Comparison of ENCODE assay signal across 11 cellular contexts in genomic region chr7:100087055-100087750, GRCh38. TPM values are rescaled to one million over a fixed set of nuclear protein-coding genes. Genes with fewer than 3 reads are reported as not detected.
DNase-seq lines count a peak whose midpoint lies in the region; ATAC-seq and TF ChIP-seq lines count a peak whose summit lies in the region.
"Had no signal": no experiment of that assay in that cellular context is flagged by ENCODE, and none has a peak within 500 bp of the region (broad histone marks: within the 10 kb centered on the region; RNA-seq: fewer than 3 reads in every experiment).

No MANE protein-coding gene starts in this region.

- POLR2A ChIA-PET in AG04450 (lab: Yijun Ruan, JAX) = interaction anchor here (0.6 to 5.2 kb wide), 5 partner anchors 8 to 342 kb away, joined by 3 to 67 read pairs (median 4); partner anchors contain the start of genes AP4M1 and MCM7

- peak overlapping the region; percentile 97 for H3K27ac ChIP-seq in AG04450 (ENCODE audit: low read depth, low read length)

- H3K4me3 ChIP-seq in AG04450 (ENCODE audit: low read depth, low read length) (no peak overlapping the region), astrocyte of the spinal cord (ENCODE audit: low read depth, low read length) (no peak overlapping the region)
- H3K4me3 ChIP-seq: mucosa of descending colon, tibial artery had no signal

- H3K27me3 ChIP-seq in AG04450 (ENCODE audit: control insufficient read depth, insufficient read depth, low read length) = no peaks in the 10 kb centered on the region
- H3K27me3 ChIP-seq: tibial artery had no signal

- intact Hi-C loops in posterior vena cava (cut with DNase I) = no loop called here

- H3K27ac Mint-ChIP-seq in mesothelial cell of epicardium = peak overlapping the region; percentile 76

- CTCF ChIA-PET in AG04450 (lab: Charles Lee) = no interaction called here

- no peaks in the 10 kb centered on the region for H3K27me3 Mint-ChIP-seq in mesothelial cell of epicardium (ENCODE audit: low read depth)

- no peaks in the 10 kb centered on the region for H3K9me3 Mint-ChIP-seq in mesothelial cell of epicardium

- DNase-seq in AG04450 (ENCODE audit: low read depth, low spot score) = peak; percentile 98
- DNase-seq in HT1080 (ENCODE audit: low read depth) = peak; percentile 97
- DNase-seq in astrocyte of the spinal cord (ENCODE audit: low read depth, low spot score) = peak; percentile 92
- no peak for DNase-seq in mesothelial cell of epicardium (ENCODE audit: low spot score in 2 of 2, unreplicated experiment in 2 of 2)
- DNase-seq in posterior vena cava (ENCODE audit: low spot score) = no peak
- no peak for DNase-seq in GM13977 (ENCODE audit: low spot score)
- no peak for DNase-seq in activated CD4-positive, CD25-positive, alpha-beta regulatory T cell treated with anti-CD3 and anti-CD28 coated beads, Interleukin-2, amount 50 U/mL, for 72 hours
- DNase-seq: mucosa of descending colon, NCI-H510A treated with DMSO at 0.1 percent for 48 hours, tibial artery had no signal

- peaks cover 25% of the 10 kb centered on the region for H3K4me1 Mint-ChIP-seq in mesothelial cell of epicardium

- peaks cover 20% of the 10 kb centered on the region for H3K36me3 Mint-ChIP-seq in mesothelial cell of epicardium

- ATAC-seq in GM19463 (IDR thresholded peaks at IDR 0.05; ENCODE audit: unreplicated experiment) = no peak
- ATAC-seq: mucosa of descending colon had no signal

- in situ Hi-C loops in astrocyte of the spinal cord (cut with HindIII; ENCODE audit: low sequenced_read_pairs) (no loop called here), GM13977 (cut with MboI; ENCODE audit: low pct_unique_long_range_greater_than_20kb, low sequenced_read_pairs, unreplicated experiment) (no loop called here)

- no peaks in the 10 kb centered on the region; the same call in 1 of the 2 replicates for H3K9me3 ChIP-seq in AG04450 (ENCODE audit: control insufficient read depth, insufficient read depth, low read length)
- H3K9me3 ChIP-seq: mucosa of descending colon, tibial artery had no signal

- peak overlapping the region; percentile 92 for H3K4me3 Mint-ChIP-seq in mesothelial cell of epicardium

- no peak for TF ChIP-seq CTCF in AG04450 (IDR thresholded peaks at IDR 0.05; ENCODE audit: low read depth, low read length)
- no peak for TF ChIP-seq CTCF in astrocyte of the spinal cord (IDR thresholded peaks at IDR 0.05; ENCODE audit: low read depth, low read length)
- TF ChIP-seq CTCF in mesothelial cell of epicardium (IDR thresholded peaks at IDR 0.05; ENCODE audit: unreplicated experiment) = no peak
- TF ChIP-seq CTCF in GM13977 (IDR thresholded peaks at IDR 0.05; ENCODE audit: extremely low read depth, insufficient read depth, missing control alignments) = no peak

RNA-seq across cellular contexts. Expression of gene COPS6, which starts 1.6 kb away (rescaled TPM):
- polyA plus RNA-seq in AG04450 (2011; rRNA removed) = 265 and 308 TPM in 2 replicates
- polyA minus RNA-seq in AG04450 (2011; rRNA and poly(A)+ RNA removed) = 231 and 316 TPM in 2 replicates
- 93.6 and 155 TPM in 2 replicates for total RNA-seq in HT1080 (2014; rRNA removed; shearing (Covaris generic))
- 115 and 128 TPM in 2 replicates for polyA plus RNA-seq in HT1080 (2015; cell fraction: cytosol; rRNA removed)
- polyA plus RNA-seq in HT1080 (2015; cell fraction: nucleus; rRNA removed) = 116 and 117 TPM in 2 replicates
- total RNA-seq in mesothelial cell of epicardium = 96.4 to 103 TPM (median 97.7 TPM) in 3 replicates
- total RNA-seq in posterior vena cava = 10 to 100 TPM; 78.4 to 80.0 TPM

RNA-seq across cellular contexts. Expression of gene ZNF3, which starts 5.7 kb away (rescaled TPM):
- 35.3 and 37.0 TPM in 2 replicates for polyA plus RNA-seq in AG04450 (2011; rRNA removed)
- polyA minus RNA-seq in AG04450 (2011; rRNA and poly(A)+ RNA removed) = 34.8 and 38.6 TPM in 2 replicates
- total RNA-seq in HT1080 (2014; rRNA removed; shearing (Covaris generic)) = 21.3 and 24.2 TPM in 2 replicates
- 18.9 and 28.9 TPM in 2 replicates for polyA plus RNA-seq in HT1080 (2015; cell fraction: cytosol; rRNA removed)
- polyA plus RNA-seq in HT1080 (2015; cell fraction: nucleus; rRNA removed) = 63.7 and 68.9 TPM in 2 replicates
- 78.6 to 85.9 TPM (median 81.1 TPM) in 3 replicates for total RNA-seq in mesothelial cell of epicardium
- 10 to 100 TPM; 17.0 to 18.0 TPM for total RNA-seq in posterior vena cava

RNA-seq across cellular contexts. Expression of gene MCM7, which starts 14.0 kb away (rescaled TPM):
- 39.5 and 44.2 TPM in 2 replicates for polyA plus RNA-seq in AG04450 (2011; rRNA removed)
- polyA minus RNA-seq in AG04450 (2011; rRNA and poly(A)+ RNA removed) = 56.9 and 63.1 TPM in 2 replicates
- total RNA-seq in HT1080 (2014; rRNA removed; shearing (Covaris generic)) = 350 and 387 TPM in 2 replicates
- polyA plus RNA-seq in HT1080 (2015; cell fraction: cytosol; rRNA removed) = 177 and 201 TPM in 2 replicates
- polyA plus RNA-seq in HT1080 (2015; cell fraction: nucleus; rRNA removed) = 442 and 450 TPM in 2 replicates
- total RNA-seq in mesothelial cell of epicardium = 170 to 172 TPM (median 171 TPM) in 3 replicates
- total RNA-seq in posterior vena cava = 10 to 100 TPM; 21.6 to 21.7 TPM

RNA-seq across cellular contexts. Expression of gene AP4M1, which starts 14.2 kb away (rescaled TPM):
- 25.4 and 26.1 TPM in 2 replicates for polyA plus RNA-seq in AG04450 (2011; rRNA removed)
- 31.1 and 42.8 TPM in 2 replicates for polyA minus RNA-seq in AG04450 (2011; rRNA and poly(A)+ RNA removed)
- total RNA-seq in HT1080 (2014; rRNA removed; shearing (Covaris generic)) = 13.7 and 14.4 TPM in 2 replicates
- 13.0 and 15.6 TPM in 2 replicates for polyA plus RNA-seq in HT1080 (2015; cell fraction: cytosol; rRNA removed)
- polyA plus RNA-seq in HT1080 (2015; cell fraction: nucleus; rRNA removed) = 30.7 and 45.2 TPM in 2 replicates
- total RNA-seq in mesothelial cell of epicardium = 23.5 to 26.8 TPM (median 25.6 TPM) in 3 replicates
- 10 to 100 TPM; 11.6 to 15.5 TPM for total RNA-seq in posterior vena cava

RNA-seq across cellular contexts. Expression of gene TAF6, which starts 32.0 kb away (rescaled TPM):
- 28.2 and 31.2 TPM in 2 replicates for polyA plus RNA-seq in AG04450 (2011; rRNA removed)
- 36.5 and 42.4 TPM in 2 replicates for polyA minus RNA-seq in AG04450 (2011; rRNA and poly(A)+ RNA removed)
- 25.4 and 34.4 TPM in 2 replicates for total RNA-seq in HT1080 (2014; rRNA removed; shearing (Covaris generic))
- polyA plus RNA-seq in HT1080 (2015; cell fraction: cytosol; rRNA removed) = 34.7 and 36.1 TPM in 2 replicates
- 27.8 and 29.2 TPM in 2 replicates for polyA plus RNA-seq in HT1080 (2015; cell fraction: nucleus; rRNA removed)
- total RNA-seq in mesothelial cell of epicardium (63.7 to 68.8 TPM (median 66.2 TPM) in 3 replicates), posterior vena cava (10 to 100 TPM; 34.3 to 35.4 TPM)

Comparison
In these comparisons a context has a peak if more than half of its experiments do, and no peak if none do; other contexts are left out.
1. DNase-seq: peak in AG04450 (single experiment), HT1080 (single experiment) and astrocyte of the spinal cord (single experiment); none in mesothelial cell of epicardium (0 of 2), posterior vena cava (single experiment), GM13977 (single experiment) and activated CD4-positive, CD25-positive, alpha-beta regulatory T cell treated with anti-CD3 and anti-CD28 coated beads, Interleukin-2, amount 50 U/mL, for 72 hours (single experiment).